Comparison of ENCODE assay signal across 21 cellular contexts in the genomic region with DNA sequence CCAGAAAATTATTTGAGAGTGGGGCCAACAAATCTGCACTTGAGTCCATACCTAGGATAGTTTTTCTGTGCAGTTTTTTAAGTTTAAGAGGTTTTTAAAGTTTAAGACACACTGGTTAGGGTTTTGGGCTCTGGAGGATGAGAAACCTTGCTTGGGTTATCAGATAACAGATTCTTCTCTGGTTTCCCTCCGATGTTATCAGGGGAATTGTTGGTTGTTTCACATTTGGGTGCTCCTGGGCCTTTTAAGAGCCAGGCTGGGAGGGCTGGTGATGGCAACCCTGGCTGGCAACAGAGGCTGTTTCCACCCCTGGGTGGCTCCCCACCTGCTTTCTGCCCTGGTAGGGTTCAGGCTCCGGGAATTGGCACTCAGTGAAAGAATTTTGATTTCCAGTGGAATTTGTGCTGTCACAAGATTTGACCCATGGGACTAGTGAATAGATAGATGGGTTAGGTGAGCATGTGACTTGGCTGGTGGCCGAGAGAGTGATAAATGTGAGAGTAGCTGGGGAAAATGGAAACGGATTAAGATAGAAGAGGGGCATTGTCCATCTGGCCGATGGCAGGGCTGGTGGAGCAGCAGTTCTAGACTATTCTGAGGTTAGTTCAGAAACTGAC. TPM values are rescaled to one million over a fixed set of nuclear protein-coding genes. Genes with fewer than 3 reads are reported as not detected.
A peak's percentile ranks its signal among the peaks of the same experiment; 100 is the strongest.
DNase-seq lines count a peak whose midpoint lies in the region; ATAC-seq and TF ChIP-seq lines count a peak whose summit lies in the region.
"Had no signal": no experiment of that assay in that cellular context is flagged by ENCODE, and none has a peak within 500 bp of the region (broad histone marks: within the 10 kb centered on the region; RNA-seq: fewer than 3 reads in every experiment).

No MANE protein-coding gene starts in this region.

- no peak overlapping the region for H3K4me3 Mint-ChIP-seq in chondrocyte (ENCODE audit: unreplicated experiment)
- H3K4me3 Mint-ChIP-seq: CD8-positive, alpha-beta memory T cell; GM23338 had no signal

- H3K36me3 ChIP-seq in DND-41 (ENCODE audit: insufficient read depth, low read length) (peaks cover 77% of the 10 kb centered on the region), adrenal gland (replicated peaks in 1 of 2) (peaks cover 0 to 6% of the 10 kb centered on the region in 2 donors), parathyroid adenoma (ENCODE audit: control insufficient read depth, insufficient read depth, low read length) (no peaks in the 10 kb centered on the region)

- H3K79me2 ChIP-seq in DND-41 (ENCODE audit: insufficient read depth, low read length) (peaks cover 34% of the 10 kb centered on the region), parathyroid adenoma (peaks cover 4% of the 10 kb centered on the region)

- H3K36me3 Mint-ChIP-seq in chondrocyte (ENCODE audit: low read depth): peaks cover 13% of the 10 kb centered on the region

- intact Hi-C loops in adrenal gland (cut with DNase I): no loop called here

- no peaks in the 10 kb centered on the region for H3K27me3 Mint-ChIP-seq in chondrocyte (ENCODE audit: low read depth)
- H3K27me3 Mint-ChIP-seq: CD8-positive, alpha-beta memory T cell had no signal

- no peak overlapping the region for H3K4me3 ChIP-seq in DND-41 (ENCODE audit: low read depth in 1 of 2, low read length in 2 of 2)
- no peak overlapping the region for H3K4me3 ChIP-seq in adrenal gland
- no peak overlapping the region for H3K4me3 ChIP-seq in parathyroid adenoma (ENCODE audit: low read depth, low read length)
- H3K4me3 ChIP-seq: A549, GM23338, K562 had no signal

- no peaks in the 10 kb centered on the region for H3K9me3 Mint-ChIP-seq in chondrocyte (ENCODE audit: low read depth)
- H3K9me3 Mint-ChIP-seq: CD8-positive, alpha-beta memory T cell; GM23338 had no signal

- H4K20me1 ChIP-seq in DND-41 (ENCODE audit: insufficient read depth, low read length): peaks cover 12% of the 10 kb centered on the region; the same call in 1 of the 2 replicates

- H2AFZ ChIP-seq in DND-41 (ENCODE audit: low read depth, low read length) (no peak overlapping the region), parathyroid adenoma (no peak overlapping the region)
- H2AFZ ChIP-seq: GM23338 had no signal

- 45 to 55% (median 48%) methylated on average over 5 of the region's 5 CpGs for WGBS in adrenal gland, 4 donors

- DNase-seq in DND-41 (no peak), adrenal gland (peak in 6 of 7 donors; percentile 32 to 84 (median 59)), foreskin melanocyte (peak; percentile 76), SHP77 treated with DMSO at 0.1 percent for 48 hours (lab: John Stamatoyannopoulos, UW) (no peak), Ammon's horn (ENCODE audit: low spot score) (no peak), chondrocyte (ENCODE audit: low spot score) (no peak)
- DNase-seq: C1 segment of cervical spinal cord; CD8-positive, alpha-beta memory T cell; MV-4-11; NCI-H1417 treated with DMSO at 0.1 percent for 48 hours; NCI-H187 treated with DMSO at 0.1 percent for 48 hours; NCI-H226; NCI-H82; OCI-M1; Right ventricle myocardium superior had no signal

- H3K9ac ChIP-seq in DND-41 (ENCODE audit: low read depth, low read length) (no peak overlapping the region), parathyroid adenoma (no peak overlapping the region)

- peak; percentile 50; the same call in 1 of the 3 replicates for ATAC-seq in DND-41 (ENCODE audit: insufficient read depth, low read depth)
- ATAC-seq in HG02938 (IDR thresholded peaks at IDR 0.05; ENCODE audit: unreplicated experiment): no peak
- ATAC-seq: A549, GM23338, HCT116 had no signal

- no peak for TF ChIP-seq POLR2A in adrenal gland (IDR thresholded peaks at IDR 0.05)

- no peaks in the 10 kb centered on the region for H3K9me3 ChIP-seq in DND-41 (ENCODE audit: insufficient read depth, low read length, severe bottlenecking)
- H3K9me3 ChIP-seq in adrenal gland (replicated peaks in 1 of 3): no peaks in the 10 kb centered on the region
- no peaks in the 10 kb centered on the region for H3K9me3 ChIP-seq in parathyroid adenoma (ENCODE audit: control insufficient read depth, low read length)
- H3K9me3 ChIP-seq: A549 had no signal

- no peak overlapping the region for H3K27ac Mint-ChIP-seq in chondrocyte (ENCODE audit: unreplicated experiment)
- H3K27ac Mint-ChIP-seq: CD8-positive, alpha-beta memory T cell; GM23338 had no signal

- H3K27ac ChIP-seq in DND-41 (ENCODE audit: low read length): peak overlapping the region; percentile 29; the same call in 1 of the 2 replicates
- H3K27ac ChIP-seq in adrenal gland: no peak overlapping the region
- no peak overlapping the region for H3K27ac ChIP-seq in parathyroid adenoma
- H3K27ac ChIP-seq: A549 had no signal

- no peak overlapping the region for H3K4me2 ChIP-seq in DND-41 (ENCODE audit: insufficient read depth, low read length)
- H3K4me2 ChIP-seq in parathyroid adenoma (ENCODE audit: low read length): peak overlapping the region; percentile 19
- H3K4me2 ChIP-seq: A549, GM23338 had no signal

- H3K27me3 ChIP-seq in DND-41 (ENCODE audit: insufficient read depth, low read length, poor library complexity) (no peaks in the 10 kb centered on the region), adrenal gland (no peaks in the 10 kb centered on the region), parathyroid adenoma (ENCODE audit: control insufficient read depth, insufficient read depth, low read length) (no peaks in the 10 kb centered on the region)

- TF ChIP-seq CTCF in DND-41 (IDR thresholded peaks at IDR 0.05; ENCODE audit: borderline replicate concordance, extremely low read depth, low read length, poor library complexity, severe bottlenecking): no peak
- TF ChIP-seq CTCF in adrenal gland (IDR thresholded peaks at IDR 0.05): no peak
- no peak for TF ChIP-seq CTCF in parathyroid adenoma (IDR thresholded peaks at IDR 0.05)
- no peak for TF ChIP-seq CTCF in chondrocyte (IDR thresholded peaks at IDR 0.05)

- H3K4me1 Mint-ChIP-seq in chondrocyte (ENCODE audit: low read depth): peaks cover 17% of the 10 kb centered on the region

- H3K4me1 ChIP-seq in DND-41 (ENCODE audit: insufficient read depth, low read length): peaks cover 32% of the 10 kb centered on the region
- peaks cover 36 to 49% of the 10 kb centered on the region in 2 donors for H3K4me1 ChIP-seq in adrenal gland (replicated peaks in 1 of 2)
- peaks cover 5% of the 10 kb centered on the region for H3K4me1 ChIP-seq in parathyroid adenoma
- H3K4me1 ChIP-seq: A549 had no signal

RNA-seq across cellular contexts. Expression of a gene that starts 14.8 kb away (rescaled TPM):
- total RNA-seq in adrenal gland (10 to 100 TPM; 10.1 to 19.1 (median 11.9) TPM), chondrocyte (16.2 to 19.2 TPM (median 18.0 TPM) in 3 replicates)
- 1 to 10 TPM; 2.0 to 9.9 (median 2.2) TPM for polyA plus RNA-seq in adrenal gland

Comparison
In these comparisons a context has a peak if more than half of its experiments do, and no peak if none do; other contexts are left out.
1. DNase-seq: peak in adrenal gland (6 of 7) and foreskin melanocyte (single experiment); none in DND-41 (single experiment), SHP77 treated with DMSO at 0.1 percent for 48 hours (single experiment), Ammon's horn (single experiment) and chondrocyte (single experiment).